Comparison of ENCODE assay signal across 1 cellular context in genomic region chr5:65102826-65103673, GRCh38.
TF ChIP-seq lines count a peak whose summit lies in the region.

No MANE protein-coding gene starts in this region.

TF ChIP-seq in GM12878, 131 proteins besides CTCF, POLR2A, EP300 and RAD21 (continued from another document and continues in another):
- TF ChIP-seq ZNF592 (IDR thresholded peaks at IDR 0.05): no peak
- TF ChIP-seq MEF2B (IDR thresholded peaks at IDR 0.05; ENCODE audit: partially characterized antibody, poor library complexity, severe bottlenecking): no peak
- TF ChIP-seq MAX (IDR thresholded peaks at IDR 0.05; ENCODE audit: low read depth, low read length): no peak
- peak; percentile 74 for TF ChIP-seq NR2F1 (conservative IDR thresholded peaks at IDR 0.05)
- TF ChIP-seq FOS (IDR thresholded peaks at IDR 0.05; ENCODE audit: borderline replicate concordance, extremely low read depth, insufficient read length): no peak
- no peak for TF ChIP-seq STAT3 (IDR thresholded peaks at IDR 0.05; ENCODE audit: low read depth, low read length)
- TF ChIP-seq JUNB (IDR thresholded peaks at IDR 0.05): no peak
- TF ChIP-seq RB1 (IDR thresholded peaks at IDR 0.05; ENCODE audit: borderline replicate concordance): peak; percentile 48; the same call in 1 of the 2 replicates
- peak; percentile 55; the same call in 1 of the 2 replicates for TF ChIP-seq FOXM1 (IDR thresholded peaks at IDR 0.05; ENCODE audit: low read depth, low read length)
- TF ChIP-seq TCF3 (IDR thresholded peaks at IDR 0.05; ENCODE audit: borderline replicate concordance, insufficient read depth, low read depth, low read length): no peak
- TF ChIP-seq ATF7 (IDR thresholded peaks at IDR 0.05; ENCODE audit: low read depth): no peak
- TF ChIP-seq CEBPZ (IDR thresholded peaks at IDR 0.05; ENCODE audit: low read depth, low read length): no peak
- no peak for TF ChIP-seq SP1 (IDR thresholded peaks at IDR 0.05; ENCODE audit: low read depth, low read length)
- TF ChIP-seq ZNF217 (IDR thresholded peaks at IDR 0.05): no peak
- no peak for TF ChIP-seq PAX8 (IDR thresholded peaks at IDR 0.05)
- TF ChIP-seq SMARCA5 (IDR thresholded peaks at IDR 0.05): peak; percentile 66; the same call in 1 of the 2 replicates
- TF ChIP-seq SKIL (IDR thresholded peaks at IDR 0.05; ENCODE audit: low read depth, poor library complexity, severe bottlenecking): no peak
- no peak for TF ChIP-seq SREBF1 (IDR thresholded peaks at IDR 0.05; ENCODE audit: low read length)
- no peak for TF ChIP-seq E2F4 (IDR thresholded peaks at IDR 0.05; ENCODE audit: low read depth, low read length)
- no peak for TF ChIP-seq CREM (IDR thresholded peaks at IDR 0.05; ENCODE audit: low read depth)
- TF ChIP-seq SIN3A (IDR thresholded peaks at IDR 0.05; ENCODE audit: low read depth, low read length): no peak
- TF ChIP-seq TARDBP (IDR thresholded peaks at IDR 0.05; ENCODE audit: borderline replicate concordance): no peak
- TF ChIP-seq ATF3 (IDR thresholded peaks at IDR 0.05; ENCODE audit: borderline replicate concordance, extremely low read depth, low read depth, low read length): peak; percentile 5; the same call in 1 of the 2 replicates
- TF ChIP-seq CREB1 (IDR thresholded peaks at IDR 0.05; ENCODE audit: low read depth): no peak; the same call in 1 of the 2 replicates
- TF ChIP-seq HCFC1 (IDR thresholded peaks at IDR 0.05; ENCODE audit: low read length): peak; percentile 12; the same call in 1 of the 2 replicates
- TF ChIP-seq ZNF274 (IDR thresholded peaks at IDR 0.05; ENCODE audit: insufficient read depth, insufficient read length): no peak
- TF ChIP-seq SRF (IDR thresholded peaks at IDR 0.05; ENCODE audit: low read depth in 2 of 2, low read length in 2 of 2): no peak
- TF ChIP-seq NR2C2 (IDR thresholded peaks at IDR 0.05; ENCODE audit: borderline replicate concordance, control insufficient read depth, insufficient read length, low read depth): no peak
- TF ChIP-seq CBFB (IDR thresholded peaks at IDR 0.05; ENCODE audit: low read depth): 0 out of 2 replicates have a peak, but pooled peaks have one; percentile 37
- TF ChIP-seq CBX3 (IDR thresholded peaks at IDR 0.05; ENCODE audit: borderline replicate concordance, low read depth): no peak
- no peak for TF ChIP-seq USF1 (IDR thresholded peaks at IDR 0.05; ENCODE audit: borderline replicate concordance, extremely low read length, insufficient read depth, low read depth, low read length)
- 0 out of 2 replicates have a peak, but pooled peaks have one; percentile 7 for TF ChIP-seq NKRF (conservative IDR thresholded peaks at IDR 0.05)
- peak; percentile 37; the same call in 1 of the 2 replicates for TF ChIP-seq ATF2 (IDR thresholded peaks at IDR 0.05; ENCODE audit: low read length)
- no peak for TF ChIP-seq PKNOX1 (IDR thresholded peaks at IDR 0.05)
- no peak for TF ChIP-seq SPI1 (IDR thresholded peaks at IDR 0.05; ENCODE audit: borderline replicate concordance, insufficient read depth, low read depth, low read length)
- peak; percentile 48; the same call in 1 of the 2 replicates for TF ChIP-seq NFIC (IDR thresholded peaks at IDR 0.05; ENCODE audit: low read depth, low read length)
- 0 out of 2 replicates have a peak, but pooled peaks have one; percentile 36 for TF ChIP-seq BACH1 (IDR thresholded peaks at IDR 0.05; ENCODE audit: borderline replicate concordance)
- TF ChIP-seq RFX5 (IDR thresholded peaks at IDR 0.05; ENCODE audit: low read depth, low read length): no peak
- no peak for TF ChIP-seq GABPA (IDR thresholded peaks at IDR 0.05; ENCODE audit: low read depth)
- no peak for TF ChIP-seq HDAC2 (IDR thresholded peaks at IDR 0.05)
- TF ChIP-seq TBL1XR1 (IDR thresholded peaks at IDR 0.05; ENCODE audit: low read depth, low read length): no peak
- 0 out of 2 replicates have a peak, but pooled peaks have one; percentile 4 for TF ChIP-seq SMC3 (IDR thresholded peaks at IDR 0.05; ENCODE audit: borderline replicate concordance, low read length)
- no peak for TF ChIP-seq ZNF24 (IDR thresholded peaks at IDR 0.05)
- no peak for TF ChIP-seq MEF2A (IDR thresholded peaks at IDR 0.05; ENCODE audit: insufficient read depth, low read depth, low read length)
- TF ChIP-seq BHLHE40 (IDR thresholded peaks at IDR 0.05; ENCODE audit: borderline replicate concordance in 1 of 2, low read depth in 2 of 2, low read length in 1 of 2): no peak
- no peak for TF ChIP-seq SMAD1 (IDR thresholded peaks at IDR 0.05; ENCODE audit: low read depth, partially characterized antibody)
- TF ChIP-seq NFXL1 (IDR thresholded peaks at IDR 0.05; ENCODE audit: borderline replicate concordance): no peak
- peak; percentile 34; the same call in 1 of the 2 replicates for TF ChIP-seq TCF7 (IDR thresholded peaks at IDR 0.05; ENCODE audit: borderline replicate concordance)
- TF ChIP-seq HDGF (IDR thresholded peaks at IDR 0.05): no peak
- TF ChIP-seq PAX5 (IDR thresholded peaks at IDR 0.05; ENCODE audit: borderline replicate concordance, low read depth, low read length): no peak
- TF ChIP-seq CEBPB (IDR thresholded peaks at IDR 0.05; ENCODE audit: borderline replicate concordance in 1 of 2, low read depth in 2 of 2, low read length in 2 of 2): no peak
